ENCODE assay signal across 16 cellular contexts in the genomic region with DNA sequence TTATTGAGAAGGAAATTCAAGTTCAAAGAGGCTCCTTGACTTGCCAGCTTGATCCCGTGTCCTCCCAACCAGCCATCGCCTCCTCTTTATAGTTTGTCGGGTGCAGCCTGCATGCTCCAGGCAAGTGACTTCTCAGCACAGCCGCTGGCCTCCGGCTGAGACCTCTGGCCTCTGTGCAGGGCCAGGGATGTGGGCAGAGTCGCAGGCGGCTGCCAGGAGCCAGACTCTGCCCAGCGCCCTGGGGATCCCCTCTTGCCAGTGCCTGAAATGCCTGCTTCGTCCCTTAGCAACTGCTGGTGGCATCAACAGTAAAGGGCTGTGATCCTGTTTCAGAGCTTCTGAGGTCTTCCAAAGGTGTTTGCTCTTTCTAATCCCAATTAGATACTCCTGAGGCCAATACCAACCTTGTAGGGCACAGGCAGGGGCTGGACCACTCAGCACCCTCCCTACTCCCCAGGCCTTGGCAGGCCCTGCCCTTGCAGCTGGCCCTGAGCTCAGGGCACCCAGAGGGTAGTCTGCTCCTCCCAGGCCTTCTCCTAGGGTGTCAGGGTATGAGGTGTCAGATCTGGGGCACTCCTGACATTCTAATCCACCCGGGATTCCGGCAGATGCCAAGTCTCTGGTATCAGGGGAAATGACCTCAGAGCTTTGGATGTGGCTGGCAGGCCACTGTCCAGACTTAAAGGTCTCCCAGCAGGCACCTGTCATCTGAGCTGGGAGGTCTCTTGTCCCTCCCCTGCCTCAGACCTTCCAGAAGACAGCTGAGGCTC.
"Had no signal": no experiment of that assay in that cellular context is flagged by ENCODE, and none has a peak within 500 bp of the region (broad histone marks: within the 10 kb centered on the region; RNA-seq: fewer than 3 reads in every experiment).

No MANE protein-coding gene starts in this region.

- H3K27me3 ChIP-seq: breast epithelium, foreskin keratinocyte, neural progenitor cell, pancreas, suprapubic skin had no signal

- H3K36me3 ChIP-seq: breast epithelium, neural progenitor cell, pancreas, suprapubic skin had no signal

- ATAC-seq: activated CD8-positive, alpha-beta memory T cell treated with anti-CD3 and anti-CD28 coated beads, Interleukin-2, amount 10 ng/mL, durations not matched to agents 7 days and 5 days; foreskin keratinocyte had no signal

- H3K4me1 ChIP-seq: breast epithelium, neural progenitor cell, pancreas had no signal

- H3K4me3 ChIP-seq: breast epithelium, neural progenitor cell, pancreas, suprapubic skin had no signal

- H3K9me3 ChIP-seq: breast epithelium, pancreas, suprapubic skin had no signal

- DNase-seq: activated CD4-positive, alpha-beta T cell treated with anti-CD3 and anti-CD28 coated beads, Interleukin-2, amount 50 U/mL, for 4 hours; activated CD4-positive, CD25-positive, alpha-beta regulatory T cell treated with anti-CD3 and anti-CD28 coated beads, Interleukin-2, amount 50 U/mL, for 72 hours; activated CD8-positive, alpha-beta memory T cell treated with anti-CD3 and anti-CD28 coated beads, Interleukin-2, amount 10 ng/mL, durations not matched to agents 7 days and 5 days; activated gamma-delta T cell; activated T-cell treated with anti-CD3 and anti-CD28 coated beads, Interleukin-2, amount 50 U/mL, for 48 hours; anterior cingulate cortex; foreskin keratinocyte; islet precursor cell; mesendoderm; pancreas; retina; stimulated activated naive CD4-positive, alpha-beta T cell treated with Interleukin-2 at 50 U/mL for 16 hours; T-helper 9 cell had no signal

- H3K27ac ChIP-seq: breast epithelium, foreskin keratinocyte, neural progenitor cell, pancreas, suprapubic skin had no signal
